In the genomic region with DNA sequence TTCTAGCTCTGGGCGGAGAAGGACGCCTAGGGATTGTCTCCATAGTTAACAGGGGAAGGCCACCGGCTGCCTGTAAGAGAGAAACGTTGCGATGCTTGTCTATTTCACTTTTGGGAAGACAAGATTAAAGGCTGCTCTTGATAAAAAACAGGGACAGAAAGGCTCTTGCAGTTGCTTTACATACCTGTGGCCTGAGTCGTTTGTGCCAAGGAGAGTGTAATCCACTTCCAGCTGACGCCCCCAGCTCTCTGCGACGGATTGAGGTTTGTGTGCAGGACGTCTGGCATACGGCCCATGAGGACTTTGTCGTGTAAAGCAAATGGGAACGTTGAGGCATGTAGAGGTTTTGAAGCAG, we compare ENCODE assay signal across 8 cellular contexts. TPM values are rescaled to one million over a fixed set of nuclear protein-coding genes. Genes with fewer than 3 reads are reported as not detected.
DNase-seq lines count a peak whose midpoint lies in the region; ATAC-seq, FAIRE-seq and TF ChIP-seq lines count a peak whose summit lies in the region.

No MANE protein-coding gene starts in this region.

- H3K79me2 ChIP-seq in astrocyte (ENCODE audit: insufficient read depth, low read length): peaks cover 5% of the 10 kb centered on the region

- FAIRE-seq in astrocyte (lab: Jason Lieb, UNC): no peak

- peak overlapping the region; percentile 90 for H3K9ac ChIP-seq in astrocyte (ENCODE audit: low read length)

- no peak for TF ChIP-seq CTCF in cardiac muscle cell (IDR thresholded peaks at IDR 0.05; ENCODE audit: low read depth, low read length)
- no peak for TF ChIP-seq CTCF in astrocyte (IDR thresholded peaks at IDR 0.05; ENCODE audit: insufficient read depth, low read depth, low read length)

- H2AFZ ChIP-seq in astrocyte (ENCODE audit: low read depth, low read length): peak overlapping the region; percentile 85

- H3K4me1 ChIP-seq in cardiac muscle cell (ENCODE audit: low read depth) (peaks cover 33% of the 10 kb centered on the region), astrocyte (ENCODE audit: insufficient read depth, low read length) (peaks cover 39% of the 10 kb centered on the region)

- H3K36me3 ChIP-seq in cardiac muscle cell: peaks cover 4% of the 10 kb centered on the region
- H3K36me3 ChIP-seq in astrocyte (ENCODE audit: insufficient read depth, low read length): no peaks in the 10 kb centered on the region

- peak overlapping the region; percentile 91 for H3K4me3 Mint-ChIP-seq in astrocyte (ENCODE audit: unreplicated experiment)
- H3K4me3 Mint-ChIP-seq in stimulated activated naive B cell treated with anti-CD40 and anti-IgM and Interleukin-4, amounts not matched to agents 10 μg/mL and 1 μg/mL and 100 μg/mL, for 72 hours: peak overlapping the region; percentile 96 to 99

- H3K9me3 Mint-ChIP-seq in astrocyte (ENCODE audit: unreplicated experiment): no peaks in the 10 kb centered on the region
- H3K9me3 Mint-ChIP-seq in stimulated activated naive B cell treated with anti-CD40 and anti-IgM and Interleukin-4, amounts not matched to agents 10 μg/mL and 1 μg/mL and 100 μg/mL, for 72 hours: no peaks in the 10 kb centered on the region

- intact Hi-C loops in cardiac septum (cut with DNase I): no loop called here

- peak overlapping the region; percentile 70 for H3K27ac Mint-ChIP-seq in astrocyte (ENCODE audit: unreplicated experiment)
- H3K27ac Mint-ChIP-seq in stimulated activated naive B cell treated with anti-CD40 and anti-IgM and Interleukin-4, amounts not matched to agents 10 μg/mL and 1 μg/mL and 100 μg/mL, for 72 hours: peak overlapping the region; percentile 98

- peaks cover 5% of the 10 kb centered on the region for H4K20me1 ChIP-seq in astrocyte (ENCODE audit: insufficient read depth, low read length)

- DNase-seq in cardiac muscle cell (ENCODE audit: low read depth in 1 of 2, low spot score in 1 of 2) (peak; percentile 44 to 62), cardiac septum (ENCODE audit: low spot score) (no peak), astrocyte (ENCODE audit: low read depth) (peak; percentile 70), iris pigment epithelial cell (ENCODE audit: low read depth) (peak; percentile 59), NCI-H526 (lab: John Stamatoyannopoulos, UW) (no peak), occipital lobe (lab: John Stamatoyannopoulos, UW) (no peak), NCI-H1694 treated with DMSO at 0.1 percent for 48 hours (lab: John Stamatoyannopoulos, UW) (no peak)
- DNase-seq in stimulated activated naive B cell treated with anti-CD40 and anti-IgM and Interleukin-4, amounts not matched to agents 10 μg/mL and 1 μg/mL and 100 μg/mL, for 72 hours: no peak

- H3K4me3 ChIP-seq in cardiac muscle cell: peak overlapping the region; percentile 59
- peak overlapping the region; percentile 73 for H3K4me3 ChIP-seq in astrocyte (ENCODE audit: insufficient read depth, low read depth, low read length)

- ATAC-seq in stimulated activated naive B cell treated with anti-CD40 and anti-IgM and Interleukin-4, amounts not matched to agents 10 μg/mL and 1 μg/mL and 100 μg/mL, for 72 hours (replicated peaks): no peak

- H3K36me3 Mint-ChIP-seq in astrocyte (ENCODE audit: low read depth, unreplicated experiment): no peaks in the 10 kb centered on the region
- peaks cover 56 to 65% of the 10 kb centered on the region in 2 donors for H3K36me3 Mint-ChIP-seq in stimulated activated naive B cell treated with anti-CD40 and anti-IgM and Interleukin-4, amounts not matched to agents 10 μg/mL and 1 μg/mL and 100 μg/mL, for 72 hours

- peaks cover 28% of the 10 kb centered on the region for H3K4me1 Mint-ChIP-seq in astrocyte (ENCODE audit: low read depth, unreplicated experiment)
- H3K4me1 Mint-ChIP-seq in stimulated activated naive B cell treated with anti-CD40 and anti-IgM and Interleukin-4, amounts not matched to agents 10 μg/mL and 1 μg/mL and 100 μg/mL, for 72 hours: peaks cover 47 to 65% of the 10 kb centered on the region in 2 donors

- H3K27ac ChIP-seq in cardiac muscle cell (peak overlapping the region; percentile 98), astrocyte (ENCODE audit: low read depth, low read length) (peak overlapping the region; percentile 75)

- peak overlapping the region; percentile 94 for H3K4me2 ChIP-seq in astrocyte (ENCODE audit: low read length)

- H3K27me3 ChIP-seq in cardiac muscle cell (no peaks in the 10 kb centered on the region), astrocyte (ENCODE audit: insufficient read depth, low read length) (no peaks in the 10 kb centered on the region)

- peaks cover 2% of the 10 kb centered on the region for H3K27me3 Mint-ChIP-seq in astrocyte (ENCODE audit: low read depth, unreplicated experiment)
- H3K27me3 Mint-ChIP-seq in stimulated activated naive B cell treated with anti-CD40 and anti-IgM and Interleukin-4, amounts not matched to agents 10 μg/mL and 1 μg/mL and 100 μg/mL, for 72 hours: no peaks in the 10 kb centered on the region

- H3K9me3 ChIP-seq in cardiac muscle cell (ENCODE audit: low read depth) (no peaks in the 10 kb centered on the region), astrocyte (ENCODE audit: insufficient read depth, low read depth, low read length) (no peaks in the 10 kb centered on the region)

RNA-seq across cellular contexts. Expression of gene MAP3K8, which starts 1.1 kb away (rescaled TPM):
- total RNA-seq in cardiac muscle cell (5.5 and 5.8 TPM in 2 replicates), cardiac septum (6.1 TPM), astrocyte (3.5 and 5.1 TPM in 2 replicates), occipital lobe (8.0 TPM)
- 6.7 and 7.8 TPM in 2 replicates for polyA plus RNA-seq in cardiac muscle cell

Comparison
In these comparisons a context has a peak if more than half of its experiments do, and no peak if none do; other contexts are left out.
1. DNase-seq: peak in cardiac muscle cell (2 of 2), astrocyte (single experiment) and iris pigment epithelial cell (single experiment); none in cardiac septum (single experiment), stimulated activated naive B cell treated with anti-CD40 and anti-IgM and Interleukin-4, amounts not matched to agents 10 μg/mL and 1 μg/mL and 100 μg/mL, for 72 hours (single experiment), NCI-H526 (0 of 2), occipital lobe (single experiment) and NCI-H1694 treated with DMSO at 0.1 percent for 48 hours (single experiment).